ENCODE assay signal across 1 cellular context in the genomic region with DNA sequence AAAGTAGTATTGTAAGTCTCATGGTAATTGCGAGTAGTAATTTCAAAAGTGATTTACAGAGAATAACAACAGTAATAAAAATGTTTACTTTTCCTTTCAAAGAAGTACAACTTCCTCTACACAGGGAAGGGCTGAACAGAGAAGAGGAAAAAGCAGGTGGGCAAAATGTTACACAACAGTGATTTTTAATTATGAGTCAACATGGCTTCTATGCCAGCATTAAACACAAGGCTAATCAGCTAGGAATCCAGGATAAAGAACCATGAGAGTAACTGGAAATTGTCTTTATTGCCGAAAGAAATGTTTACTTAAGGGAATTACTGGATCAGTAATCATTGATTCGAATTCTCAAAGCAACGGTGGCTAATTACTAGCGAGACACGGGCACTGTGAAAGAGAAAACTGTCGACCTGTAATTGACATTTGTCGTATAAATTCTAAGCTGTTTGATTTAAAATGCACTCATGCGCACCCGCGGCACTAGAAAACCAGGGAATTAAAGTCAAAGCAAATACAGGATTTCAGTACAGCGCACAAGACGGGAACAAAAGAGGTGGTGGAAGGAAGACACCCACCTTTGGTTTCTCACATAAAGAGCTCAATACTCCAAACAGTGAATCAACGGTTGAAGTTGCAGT.
TF ChIP-seq lines count a peak whose summit lies in the region.

No MANE protein-coding gene starts in this region.

TF ChIP-seq in SK-N-SH treated with all-trans-retinoic acid at 6 μM for 48 hours, 23 proteins besides CTCF, POLR2A, EP300 and RAD21 (continued from another document):
- no peak for TF ChIP-seq TSHZ2 (CRISPR knock-in tag; IDR thresholded peaks at IDR 0.05)
- no peak for TF ChIP-seq ZNF565 (CRISPR knock-in tag; conservative IDR thresholded peaks at IDR 0.05; ENCODE audit: low read depth)
- TF ChIP-seq GLIS3 (CRISPR knock-in tag; IDR thresholded peaks at IDR 0.05), result no peak
- no peak for TF ChIP-seq OSR1 (CRISPR knock-in tag; IDR thresholded peaks at IDR 0.05)
- TF ChIP-seq POU6F1 (CRISPR knock-in tag; IDR thresholded peaks at IDR 0.05; ENCODE audit: borderline replicate concordance, low read depth), result no peak
- TF ChIP-seq, protein P1, sequence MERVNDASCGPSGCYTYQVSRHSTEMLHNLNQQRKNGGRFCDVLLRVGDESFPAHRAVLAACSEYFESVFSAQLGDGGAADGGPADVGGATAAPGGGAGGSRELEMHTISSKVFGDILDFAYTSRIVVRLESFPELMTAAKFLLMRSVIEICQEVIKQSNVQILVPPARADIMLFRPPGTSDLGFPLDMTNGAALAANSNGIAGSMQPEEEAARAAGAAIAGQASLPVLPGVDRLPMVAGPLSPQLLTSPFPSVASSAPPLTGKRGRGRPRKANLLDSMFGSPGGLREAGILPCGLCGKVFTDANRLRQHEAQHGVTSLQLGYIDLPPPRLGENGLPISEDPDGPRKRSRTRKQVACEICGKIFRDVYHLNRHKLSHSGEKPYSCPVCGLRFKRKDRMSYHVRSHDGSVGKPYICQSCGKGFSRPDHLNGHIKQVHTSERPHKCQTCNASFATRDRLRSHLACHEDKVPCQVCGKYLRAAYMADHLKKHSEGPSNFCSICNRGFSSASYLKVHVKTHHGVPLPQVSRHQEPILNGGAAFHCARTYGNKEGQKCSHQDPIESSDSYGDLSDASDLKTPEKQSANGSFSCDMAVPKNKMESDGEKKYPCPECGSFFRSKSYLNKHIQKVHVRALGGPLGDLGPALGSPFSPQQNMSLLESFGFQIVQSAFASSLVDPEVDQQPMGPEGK (CRISPR knock-in tag; IDR thresholded peaks at IDR 0.05; ENCODE audit: borderline replicate concordance), result no peak
- no peak for TF ChIP-seq RARB (CRISPR knock-in tag; IDR thresholded peaks at IDR 0.05)
- TF ChIP-seq SNAI2 (CRISPR knock-in tag; IDR thresholded peaks at IDR 0.05), result no peak
TF ChIP-seq in SK-N-SH treated with all-trans-retinoic acid at 6 μM for 48 hours: peak in this region for 0.
